In the genomic region with DNA sequence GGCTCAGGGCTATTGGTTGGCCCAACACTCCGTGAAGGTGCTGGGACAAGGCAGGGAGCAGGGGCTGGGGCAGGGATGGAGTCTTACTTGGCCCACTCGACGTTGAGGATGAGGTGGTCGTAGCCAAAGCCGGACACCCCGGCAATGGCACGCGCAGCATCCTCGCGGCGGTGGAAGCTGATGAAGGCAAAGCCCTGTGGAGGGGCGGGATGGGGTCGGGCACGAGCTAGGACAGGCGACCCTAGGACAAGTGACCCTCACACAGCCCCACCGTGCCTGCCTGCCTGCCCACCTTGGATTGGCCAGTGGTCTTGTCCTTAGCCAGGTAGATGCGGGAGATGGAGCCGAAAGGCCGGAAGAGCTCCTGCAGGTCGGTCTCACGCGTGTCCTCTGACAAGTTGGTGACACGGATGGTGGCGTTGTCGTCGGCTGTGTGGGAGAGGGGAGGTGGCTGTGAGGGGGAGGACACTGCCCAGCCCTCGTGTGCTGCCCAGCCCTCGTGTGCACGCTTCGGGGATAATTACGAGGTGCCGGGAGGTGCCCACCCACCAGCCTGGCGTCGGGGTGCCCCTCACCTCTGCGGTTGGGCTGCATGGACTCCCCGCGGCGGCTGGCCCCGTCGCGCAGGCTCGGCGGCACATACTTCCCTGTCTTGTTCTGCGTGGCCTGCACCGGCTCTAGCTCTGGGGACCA, we compare ENCODE assay signal across 1 cellular context.
A peak's percentile ranks its signal among the peaks of the same experiment; 100 is the strongest.
TF ChIP-seq lines count a peak whose summit lies in the region.

No MANE protein-coding gene starts in this region.

TF ChIP-seq in HEK293T, 16 proteins besides CTCF, POLR2A, EP300 and RAD21:
- TF ChIP-seq, protein P1, sequence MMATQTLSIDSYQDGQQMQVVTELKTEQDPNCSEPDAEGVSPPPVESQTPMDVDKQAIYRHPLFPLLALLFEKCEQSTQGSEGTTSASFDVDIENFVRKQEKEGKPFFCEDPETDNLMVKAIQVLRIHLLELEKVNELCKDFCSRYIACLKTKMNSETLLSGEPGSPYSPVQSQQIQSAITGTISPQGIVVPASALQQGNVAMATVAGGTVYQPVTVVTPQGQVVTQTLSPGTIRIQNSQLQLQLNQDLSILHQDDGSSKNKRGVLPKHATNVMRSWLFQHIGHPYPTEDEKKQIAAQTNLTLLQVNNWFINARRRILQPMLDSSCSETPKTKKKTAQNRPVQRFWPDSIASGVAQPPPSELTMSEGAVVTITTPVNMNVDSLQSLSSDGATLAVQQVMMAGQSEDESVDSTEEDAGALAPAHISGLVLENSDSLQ (IDR thresholded peaks at IDR 0.05) = no peak
- TF ChIP-seq FOXK2 (IDR thresholded peaks at IDR 0.05) (no peak), SUZ12 (IDR thresholded peaks at IDR 0.05) (no peak), ELF4 (IDR thresholded peaks at IDR 0.05) (peak; percentile 11; the same call in 1 of the 2 replicates), ZNF384 (IDR thresholded peaks at IDR 0.05) (no peak), ARNT (IDR thresholded peaks at IDR 0.05) (no peak), BHLHE40 (IDR thresholded peaks at IDR 0.05; ENCODE audit: borderline replicate concordance) (no peak), L3MBTL2 (conservative IDR thresholded peaks at IDR 0.05) (no peak), CTBP1 (IDR thresholded peaks at IDR 0.05; ENCODE audit: borderline replicate concordance) (no peak), FOXA1 (IDR thresholded peaks at IDR 0.05) (no peak), HDGF (IDR thresholded peaks at IDR 0.05; ENCODE audit: borderline replicate concordance) (0 out of 2 replicates have a peak, but pooled peaks have one; percentile 15), SP1 (IDR thresholded peaks at IDR 0.05) (no peak), LEF1 (IDR thresholded peaks at IDR 0.05; ENCODE audit: borderline replicate concordance) (no peak), FOXM1 (IDR thresholded peaks at IDR 0.05; ENCODE audit: borderline replicate concordance) (no peak)
TF ChIP-seq in HEK293T: peak in this region for 2.
